Comparison of ENCODE assay signal across 22 cellular contexts in the genomic region with DNA sequence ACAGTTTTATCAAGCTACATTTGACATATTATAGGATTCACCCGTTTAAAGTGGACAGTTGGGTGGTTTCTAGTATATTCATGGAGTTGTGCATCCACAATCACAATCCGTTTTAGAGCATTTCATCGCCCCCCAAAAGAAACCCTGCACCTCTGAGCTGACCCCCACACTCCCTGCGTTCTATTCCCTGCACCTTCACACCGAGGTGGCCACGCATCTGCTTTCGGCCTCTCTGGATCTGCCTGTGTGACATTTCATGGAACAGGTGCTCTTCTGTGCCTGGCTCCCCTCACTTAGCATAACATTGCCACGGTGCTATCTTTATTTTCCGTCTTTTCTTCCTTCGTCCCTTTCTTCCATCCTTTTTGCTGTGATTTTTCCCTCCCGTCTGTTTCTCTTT. TPM values are rescaled to one million over a fixed set of nuclear protein-coding genes. Genes with fewer than 3 reads are reported as not detected.
DNase-seq lines count a peak whose midpoint lies in the region; ATAC-seq and TF ChIP-seq lines count a peak whose summit lies in the region.
"Had no signal": no experiment of that assay in that cellular context is flagged by ENCODE, and none has a peak within 500 bp of the region (broad histone marks: within the 10 kb centered on the region; RNA-seq: fewer than 3 reads in every experiment).

No MANE protein-coding gene starts in this region.

- peaks cover 73% of the 10 kb centered on the region for H3K4me1 ChIP-seq in BLaER1

- H3K9me3 ChIP-seq in BLaER1, result no peaks in the 10 kb centered on the region
- H3K9me3 ChIP-seq in CD4-positive, alpha-beta T cell (ENCODE audit: control insufficient read depth, low read length), result no peaks in the 10 kb centered on the region

- CTCF ChIA-PET in CD4-positive, alpha-beta T cell (lab: Charles Lee), result interaction anchor here (0.7 to 1.2 kb wide), 2 partner anchors 40 to 157 kb away, joined by 3 to 6 read pairs; no protein-coding TSS in a partner anchor

- no peaks in the 10 kb centered on the region for H4K20me1 ChIP-seq in BLaER1

- no peak overlapping the region for H3K4me3 Mint-ChIP-seq in CD4-positive, alpha-beta T cell
- H3K4me3 Mint-ChIP-seq in activated naive CD8-positive, alpha-beta T cell treated with anti-CD3 and anti-CD28 coated beads, Interleukin-2, amount 50 U/mL, for 24 hours, result no peak overlapping the region
- H3K4me3 Mint-ChIP-seq in nephron progenitor cell, result no peak overlapping the region
- H3K4me3 Mint-ChIP-seq in mesothelial cell of epicardium, result no peak overlapping the region
- H3K4me3 Mint-ChIP-seq: activated B cell treated with CpG ODN at 0.5 μM for 24 hours, nephron had no signal

- no peak for ATAC-seq in CD4-positive, alpha-beta T cell (ENCODE audit: poor library complexity)
- ATAC-seq in activated naive CD8-positive, alpha-beta T cell treated with anti-CD3 and anti-CD28 coated beads, Interleukin-2, amount 50 U/mL, for 24 hours, result no peak
- no peak for ATAC-seq in HG03520 (IDR thresholded peaks at IDR 0.05; ENCODE audit: unreplicated experiment)
- ATAC-seq: left colon; stimulated activated naive CD8-positive, alpha-beta T cell treated with anti-CD3 and anti-CD28 coated beads, Interleukin-15, Interleukin-2, amounts not matched to agents 100 U/mL and 50 U/mL, for 24 hours had no signal

- no peak for DNase-seq in CD4-positive, alpha-beta T cell
- no peak for DNase-seq in activated naive CD8-positive, alpha-beta T cell treated with anti-CD3 and anti-CD28 coated beads, Interleukin-2, amount 50 U/mL, for 24 hours
- DNase-seq in nephron progenitor cell (no peak), ACHN (no peak), globus pallidus (ENCODE audit: low spot score) (no peak), mesothelial cell of epicardium (ENCODE audit: low spot score in 2 of 2, unreplicated experiment in 2 of 2) (no peak)
- DNase-seq: activated B cell treated with CpG ODN at 0.5 μM for 24 hours; Calu3; cerebellar nuclear complex; effector memory CD4-positive, alpha-beta T cell; EL; NCI-H1092; NCI-H510A; small intestine; stimulated activated naive CD8-positive, alpha-beta T cell treated with anti-CD3 and anti-CD28 coated beads, Interleukin-15, Interleukin-2, amounts not matched to agents 100 U/mL and 50 U/mL, for 24 hours; T-helper 9 cell had no signal

- intact Hi-C loops in CD4-positive, alpha-beta T cell (cut with DNase I, micrococcal nuclease), result loop anchor here in 1 of 2 experiments (10.0 kb wide), 1 partner anchor 736 kb away; no protein-coding TSS in a partner anchor

- in situ Hi-C loops in ACHN (cut with HindIII; ENCODE audit: low pct_ligation_motif_present, low pct_unique_long_range_greater_than_20kb, low sequenced_read_pairs), result no loop called here

- POLR2A ChIA-PET in CD4-positive, alpha-beta T cell (lab: Charles Lee), result interaction anchor here (1.2 kb wide), 1 partner anchor 157 kb away, joined by 3 read pairs; no protein-coding TSS in a partner anchor

- H3K27me3 ChIP-seq in BLaER1, result no peaks in the 10 kb centered on the region
- no peaks in the 10 kb centered on the region for H3K27me3 ChIP-seq in CD4-positive, alpha-beta T cell (ENCODE audit: control insufficient read depth, insufficient read depth, low read length)

- peaks cover 52% of the 10 kb centered on the region for H3K36me3 Mint-ChIP-seq in CD4-positive, alpha-beta T cell (ENCODE audit: low read depth)
- peaks cover 22% of the 10 kb centered on the region for H3K36me3 Mint-ChIP-seq in activated naive CD8-positive, alpha-beta T cell treated with anti-CD3 and anti-CD28 coated beads, Interleukin-2, amount 50 U/mL, for 24 hours (ENCODE audit: low read depth)
- H3K36me3 Mint-ChIP-seq in nephron progenitor cell (ENCODE audit: low read depth) (no peaks in the 10 kb centered on the region), mesothelial cell of epicardium (no peaks in the 10 kb centered on the region)

- peaks cover 24% of the 10 kb centered on the region for H3K36me3 ChIP-seq in BLaER1

- H3K9ac ChIP-seq in BLaER1, result peak overlapping the region; percentile 46; the same call in 1 of the 2 replicates

- no peak for TF ChIP-seq CTCF in CD4-positive, alpha-beta T cell (IDR thresholded peaks at IDR 0.05)
- no peak for TF ChIP-seq CTCF in nephron progenitor cell (IDR thresholded peaks at IDR 0.05)
- no peak for TF ChIP-seq CTCF in mesothelial cell of epicardium (IDR thresholded peaks at IDR 0.05; ENCODE audit: unreplicated experiment)

- peak overlapping the region; percentile 66 for H3K27ac Mint-ChIP-seq in CD4-positive, alpha-beta T cell
- H3K27ac Mint-ChIP-seq in activated naive CD8-positive, alpha-beta T cell treated with anti-CD3 and anti-CD28 coated beads, Interleukin-2, amount 50 U/mL, for 24 hours, result peak overlapping the region; percentile 64
- H3K27ac Mint-ChIP-seq in nephron progenitor cell (peak overlapping the region; percentile 14), mesothelial cell of epicardium (no peak overlapping the region)
- H3K27ac Mint-ChIP-seq: activated B cell treated with CpG ODN at 0.5 μM for 24 hours, nephron had no signal

- no peaks in the 10 kb centered on the region for H3K9me3 Mint-ChIP-seq in CD4-positive, alpha-beta T cell
- no peaks in the 10 kb centered on the region for H3K9me3 Mint-ChIP-seq in activated naive CD8-positive, alpha-beta T cell treated with anti-CD3 and anti-CD28 coated beads, Interleukin-2, amount 50 U/mL, for 24 hours
- H3K9me3 Mint-ChIP-seq in nephron progenitor cell, result no peaks in the 10 kb centered on the region
- no peaks in the 10 kb centered on the region for H3K9me3 Mint-ChIP-seq in mesothelial cell of epicardium
- H3K9me3 Mint-ChIP-seq: activated B cell treated with CpG ODN at 0.5 μM for 24 hours, nephron had no signal

- H3K4me1 Mint-ChIP-seq in CD4-positive, alpha-beta T cell (ENCODE audit: low read depth), result peaks cover 61% of the 10 kb centered on the region
- H3K4me1 Mint-ChIP-seq in activated naive CD8-positive, alpha-beta T cell treated with anti-CD3 and anti-CD28 coated beads, Interleukin-2, amount 50 U/mL, for 24 hours, result peaks cover 22% of the 10 kb centered on the region
- H3K4me1 Mint-ChIP-seq in nephron progenitor cell, result peaks cover 35% of the 10 kb centered on the region
- H3K4me1 Mint-ChIP-seq in mesothelial cell of epicardium, result peaks cover 11% of the 10 kb centered on the region
- H3K4me1 Mint-ChIP-seq: activated B cell treated with CpG ODN at 0.5 μM for 24 hours had no signal

- H3K4me2 ChIP-seq in BLaER1, result peak overlapping the region; percentile 73

- H3K27ac ChIP-seq in BLaER1, result peak overlapping the region; percentile 62
- H3K27ac ChIP-seq in CD4-positive, alpha-beta T cell (ENCODE audit: low read depth, low read length), result no peak overlapping the region
- H3K27ac ChIP-seq: SK-N-MC had no signal

- no peaks in the 10 kb centered on the region for H3K27me3 Mint-ChIP-seq in CD4-positive, alpha-beta T cell
- no peaks in the 10 kb centered on the region for H3K27me3 Mint-ChIP-seq in activated naive CD8-positive, alpha-beta T cell treated with anti-CD3 and anti-CD28 coated beads, Interleukin-2, amount 50 U/mL, for 24 hours
- peaks cover 14% of the 10 kb centered on the region for H3K27me3 Mint-ChIP-seq in nephron progenitor cell (ENCODE audit: low read depth, poor library complexity)
- peaks cover 8% of the 10 kb centered on the region for H3K27me3 Mint-ChIP-seq in mesothelial cell of epicardium (ENCODE audit: low read depth)

- no peak overlapping the region for H3K4me3 ChIP-seq in BLaER1
- H3K4me3 ChIP-seq: SK-N-MC had no signal

RNA-seq across cellular contexts. Expression of gene HRH2, which starts 32.7 kb away (rescaled TPM):
- total RNA-seq in CD4-positive, alpha-beta T cell, result 1 to 10 TPM; 2.9 to 3.4 TPM
- 2.1 to 2.8 TPM (median 2.6 TPM) in 3 replicates for total RNA-seq in mesothelial cell of epicardium
- total RNA-seq: activated B cell treated with CpG ODN at 0.5 μM for 24 hours, Calu3, LHCN-M2 had no signal
